Comparison of ENCODE assay signal across 19 cellular contexts in the genomic region with DNA sequence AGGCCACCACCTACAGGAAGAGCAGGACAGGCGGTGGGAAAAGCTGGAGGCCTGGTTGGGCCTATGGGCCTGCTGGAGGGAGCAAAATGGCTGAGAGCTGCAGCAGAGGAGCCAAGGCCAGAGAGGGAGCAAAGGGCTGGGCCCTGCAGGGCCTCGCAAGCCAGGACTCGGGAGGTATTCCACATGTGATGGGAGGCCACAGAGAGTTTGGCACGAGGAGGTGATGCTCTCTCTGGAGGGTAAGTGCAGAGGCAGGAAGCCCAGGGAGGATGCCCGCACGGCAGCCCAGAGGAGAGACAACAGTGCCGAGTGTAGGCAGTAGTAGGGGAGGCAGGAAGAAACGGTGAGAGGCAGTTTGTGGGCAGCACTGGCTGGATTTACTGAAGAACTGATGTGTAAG.
"Had no signal": no experiment of that assay in that cellular context is flagged by ENCODE, and none has a peak within 500 bp of the region (broad histone marks: within the 10 kb centered on the region; RNA-seq: fewer than 3 reads in every experiment).

No MANE protein-coding gene starts in this region.

- H3K9me3 ChIP-seq: heart left ventricle, left ventricle myocardium inferior, lower lobe of right lung, ovary, right atrium auricular region, suprapubic skin, thyroid gland, uterus had no signal

- H3K36me3 ChIP-seq: left ventricle myocardium inferior, lower lobe of right lung, ovary, right atrium auricular region, suprapubic skin, thyroid gland, uterus had no signal

- H3K4me1 ChIP-seq: lower lobe of right lung, right atrium auricular region, suprapubic skin, uterus had no signal

- H3K4me3 Mint-ChIP-seq: memory B cell, mesothelial cell of epicardium had no signal

- H3K27ac Mint-ChIP-seq: memory B cell, mesothelial cell of epicardium, type B pancreatic cell had no signal

- H3K27ac ChIP-seq: coronary artery, left ventricle myocardium inferior, lower lobe of right lung, ovary, right atrium auricular region, suprapubic skin, thyroid gland, uterus had no signal

- DNase-seq: dorsolateral prefrontal cortex; effector CD8-positive, alpha-beta T cell; heart left ventricle; kidney; left cardiac atrium; left ventricle myocardium inferior; lower lobe of right lung; ovary; small intestine; stimulated activated CD4-positive, alpha-beta T cell treated with anti-CD3 and anti-CD28 coated beads, Interleukin-12 subunit alpha, Interleukin-12 subunit beta, amount 100 ng/mL, for 4 hours; stimulated activated naive CD8-positive, alpha-beta T cell treated with anti-CD3 and anti-CD28 coated beads, Interleukin-15, Interleukin-2, amounts not matched to agents 100 U/mL and 50 U/mL, for 24 hours; thyroid gland; uterus had no signal

- H3K9me3 Mint-ChIP-seq: memory B cell, type B pancreatic cell had no signal

- H3K27me3 ChIP-seq: dorsolateral prefrontal cortex, heart left ventricle, ovary, right atrium auricular region, suprapubic skin, thyroid gland, uterus had no signal

- ATAC-seq: heart left ventricle; left cardiac atrium; stimulated activated naive CD8-positive, alpha-beta T cell treated with anti-CD3 and anti-CD28 coated beads, Interleukin-15, Interleukin-2, amounts not matched to agents 100 U/mL and 50 U/mL, for 24 hours had no signal

- H3K4me3 ChIP-seq: coronary artery, dorsolateral prefrontal cortex, heart left ventricle, left ventricle myocardium inferior, lower lobe of right lung, ovary, right atrium auricular region, suprapubic skin, thyroid gland, uterus had no signal

- H3K27me3 Mint-ChIP-seq: memory B cell, type B pancreatic cell had no signal
